In the genomic region with DNA sequence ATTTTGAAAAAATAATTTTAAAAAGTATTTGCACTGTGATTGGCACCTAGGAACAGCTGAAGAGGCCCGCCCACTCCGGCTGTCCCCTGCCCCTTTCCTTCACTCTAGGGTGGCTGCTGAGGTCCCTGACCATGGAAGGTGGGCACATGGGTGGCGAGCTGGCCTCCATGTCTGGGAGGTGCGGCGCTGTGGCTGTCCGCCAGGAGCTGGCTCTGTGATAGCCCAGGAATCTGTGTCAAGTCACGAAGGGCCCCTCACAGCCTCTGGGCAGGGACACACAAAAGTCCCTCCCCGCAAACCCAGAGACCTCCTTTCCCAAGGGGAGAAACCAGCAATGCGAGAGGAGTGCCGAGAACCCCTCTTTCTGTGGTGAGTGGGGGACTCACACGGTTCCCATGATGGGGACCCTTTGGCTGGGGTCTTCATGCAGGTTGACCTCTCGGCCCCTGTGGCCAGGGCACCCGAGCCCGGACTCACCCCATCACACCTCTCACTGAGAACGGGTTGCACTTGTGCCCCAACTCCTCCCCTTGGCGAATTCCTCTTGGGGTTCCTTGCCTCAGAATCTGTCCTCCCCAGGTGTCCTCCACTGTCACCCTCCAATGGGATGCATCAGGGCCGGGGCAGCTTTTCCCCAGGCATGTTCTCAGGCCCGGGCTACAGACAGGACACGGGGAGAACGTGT, we compare ENCODE assay signal across 2 cellular contexts.
TF ChIP-seq lines count a peak whose summit lies in the region.

No MANE protein-coding gene starts in this region.

TF ChIP-seq in HEK293, 187 proteins besides CTCF, POLR2A, EP300 and RAD21:
- TF ChIP-seq OSR2 (tag by site-specific recombination; IDR thresholded peaks at IDR 0.05) (no peak), ZBTB20 (tag by site-specific recombination; IDR thresholded peaks at IDR 0.05) (0 out of 2 replicates have a peak, but pooled peaks have one; percentile 23), ZBTB8A (tag by site-specific recombination; IDR thresholded peaks at IDR 0.05) (no peak), SP7 (tag by site-specific recombination; IDR thresholded peaks at IDR 0.05) (no peak)
- TF ChIP-seq, protein P1, sequence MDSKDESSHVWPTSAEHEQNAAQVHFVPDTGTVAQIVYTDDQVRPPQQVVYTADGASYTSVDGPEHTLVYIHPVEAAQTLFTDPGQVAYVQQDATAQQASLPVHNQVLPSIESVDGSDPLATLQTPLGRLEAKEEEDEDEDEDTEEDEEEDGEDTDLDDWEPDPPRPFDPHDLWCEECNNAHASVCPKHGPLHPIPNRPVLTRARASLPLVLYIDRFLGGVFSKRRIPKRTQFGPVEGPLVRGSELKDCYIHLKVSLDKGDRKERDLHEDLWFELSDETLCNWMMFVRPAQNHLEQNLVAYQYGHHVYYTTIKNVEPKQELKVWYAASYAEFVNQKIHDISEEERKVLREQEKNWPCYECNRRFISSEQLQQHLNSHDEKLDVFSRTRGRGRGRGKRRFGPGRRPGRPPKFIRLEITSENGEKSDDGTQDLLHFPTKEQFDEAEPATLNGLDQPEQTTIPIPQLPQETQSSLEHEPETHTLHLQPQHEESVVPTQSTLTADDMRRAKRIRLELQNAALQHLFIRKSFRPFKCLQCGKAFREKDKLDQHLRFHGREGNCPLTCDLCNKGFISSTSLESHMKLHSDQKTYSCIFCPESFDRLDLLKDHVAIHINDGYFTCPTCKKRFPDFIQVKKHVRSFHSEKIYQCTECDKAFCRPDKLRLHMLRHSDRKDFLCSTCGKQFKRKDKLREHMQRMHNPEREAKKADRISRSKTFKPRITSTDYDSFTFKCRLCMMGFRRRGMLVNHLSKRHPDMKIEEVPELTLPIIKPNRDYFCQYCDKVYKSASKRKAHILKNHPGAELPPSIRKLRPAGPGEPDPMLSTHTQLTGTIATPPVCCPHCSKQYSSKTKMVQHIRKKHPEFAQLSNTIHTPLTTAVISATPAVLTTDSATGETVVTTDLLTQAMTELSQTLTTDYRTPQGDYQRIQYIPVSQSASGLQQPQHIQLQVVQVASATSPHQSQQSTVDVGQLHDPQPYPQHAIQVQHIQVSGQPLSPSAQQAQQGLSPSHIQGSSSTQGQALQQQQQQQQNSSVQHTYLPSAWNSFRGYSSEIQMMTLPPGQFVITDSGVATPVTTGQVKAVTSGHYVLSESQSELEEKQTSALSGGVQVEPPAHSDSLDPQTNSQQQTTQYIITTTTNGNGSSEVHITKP (tag by site-specific recombination; IDR thresholded peaks at IDR 0.05), result no peak

TF ChIP-seq in K562, 482 proteins besides CTCF, POLR2A, EP300 and RAD21:
- TF ChIP-seq, protein P2, sequence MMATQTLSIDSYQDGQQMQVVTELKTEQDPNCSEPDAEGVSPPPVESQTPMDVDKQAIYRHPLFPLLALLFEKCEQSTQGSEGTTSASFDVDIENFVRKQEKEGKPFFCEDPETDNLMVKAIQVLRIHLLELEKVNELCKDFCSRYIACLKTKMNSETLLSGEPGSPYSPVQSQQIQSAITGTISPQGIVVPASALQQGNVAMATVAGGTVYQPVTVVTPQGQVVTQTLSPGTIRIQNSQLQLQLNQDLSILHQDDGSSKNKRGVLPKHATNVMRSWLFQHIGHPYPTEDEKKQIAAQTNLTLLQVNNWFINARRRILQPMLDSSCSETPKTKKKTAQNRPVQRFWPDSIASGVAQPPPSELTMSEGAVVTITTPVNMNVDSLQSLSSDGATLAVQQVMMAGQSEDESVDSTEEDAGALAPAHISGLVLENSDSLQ (IDR thresholded peaks at IDR 0.05), result peak; percentile 22; the same call in 1 of the 2 replicates
- TF ChIP-seq PHB (CRISPR knock-in tag; IDR thresholded peaks at IDR 0.05) (no peak), LARP7 (IDR thresholded peaks at IDR 0.05) (no peak)
